Comparison of ENCODE assay signal across 6 cellular contexts in genomic region chr13:100646871-100647270, GRCh38.
"Had no signal": no experiment of that assay in that cellular context is flagged by ENCODE, and none has a peak within 500 bp of the region (broad histone marks: within the 10 kb centered on the region; RNA-seq: fewer than 3 reads in every experiment).

No MANE protein-coding gene starts in this region.

- H3K4me3 ChIP-seq: GM23338, HAP-1 had no signal

- H3K27me3 Mint-ChIP-seq: IgD-negative memory B cell had no signal

- H3K27ac ChIP-seq: HL-60 had no signal

- H3K27ac Mint-ChIP-seq: GM23338, HFFc6, IgD-negative memory B cell had no signal

- DNase-seq: HFFc6 had no signal

- H3K4me3 Mint-ChIP-seq: GM23338, HFFc6, IgD-negative memory B cell had no signal

- H3K9me3 Mint-ChIP-seq: GM23338, HFFc6, IgD-negative memory B cell had no signal

- FAIRE-seq: H1 had no signal
